Comparison of ENCODE assay signal across 1 cellular context in genomic region chr5:35920890-35921289, GRCh38.
TF ChIP-seq lines count a peak whose summit lies in the region.

No MANE protein-coding gene starts in this region.

TF ChIP-seq in IMR-90, 13 proteins besides CTCF, POLR2A, EP300 and RAD21 (continued from another document):
- TF ChIP-seq MAZ (IDR thresholded peaks at IDR 0.05; ENCODE audit: borderline replicate concordance, low read depth, low read length), result no peak
